24 cellular contexts compared by ENCODE assay signal in the genomic region with DNA sequence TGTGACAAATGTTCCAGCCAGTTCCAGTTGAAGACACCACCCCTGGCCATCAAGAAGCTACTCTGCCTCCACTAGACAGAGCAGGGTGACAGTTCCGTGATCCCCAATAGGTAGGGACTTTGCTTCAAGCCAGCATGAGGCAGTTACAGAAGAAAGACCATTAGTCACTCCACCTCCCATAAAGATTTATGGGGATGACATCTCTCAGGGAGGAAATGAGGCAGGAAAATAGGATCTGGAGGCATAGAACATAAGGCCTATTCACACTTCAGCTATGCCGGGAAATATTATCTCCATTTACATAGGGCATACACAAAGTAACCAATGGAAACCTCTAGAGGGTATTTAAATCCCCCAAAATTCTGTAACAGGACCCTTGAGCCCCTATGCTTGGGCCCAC. TPM values are rescaled to one million over a fixed set of nuclear protein-coding genes. Genes with fewer than 3 reads are reported as not detected.
DNase-seq lines count a peak whose midpoint lies in the region; ATAC-seq and TF ChIP-seq lines count a peak whose summit lies in the region.
"Had no signal": no experiment of that assay in that cellular context is flagged by ENCODE, and none has a peak within 500 bp of the region (broad histone marks: within the 10 kb centered on the region; RNA-seq: fewer than 3 reads in every experiment).

No MANE protein-coding gene starts in this region.

- H3K36me3 ChIP-seq in PC-3 (ENCODE audit: low read depth, low read length) (no peaks in the 10 kb centered on the region), smooth muscle cell (ENCODE audit: low read depth) (no peaks in the 10 kb centered on the region)
- H3K36me3 ChIP-seq: SJSA1 had no signal

- H4K20me1 ChIP-seq in PC-3 (ENCODE audit: low read length) (no peaks in the 10 kb centered on the region), smooth muscle cell (ENCODE audit: low read depth) (no peaks in the 10 kb centered on the region)

- H3K9ac ChIP-seq in PC-3 (ENCODE audit: low read length): no peak overlapping the region
- no peak overlapping the region for H3K9ac ChIP-seq in smooth muscle cell (ENCODE audit: low read depth)
- H3K9ac ChIP-seq: KMS-11 had no signal

- ATAC-seq in PC-3 (peak; percentile 89), foreskin keratinocyte (peak; percentile 43)
- ATAC-seq: CD8-positive, alpha-beta T cell; GM12878 had no signal

- H3F3A ChIP-seq in PC-3 (ENCODE audit: low read length, unreplicated experiment) (no peaks in the 10 kb centered on the region), smooth muscle cell (ENCODE audit: low read depth) (no peaks in the 10 kb centered on the region)

- H3K27ac Mint-ChIP-seq in activated naive CD8-positive, alpha-beta T cell treated with anti-CD3 and anti-CD28 coated beads for 36 hours: no peak overlapping the region
- H3K27ac Mint-ChIP-seq: CD8-positive, alpha-beta T cell; H9; HFFc6 had no signal

- H3K4me3 ChIP-seq in PC-3 (ENCODE audit: low read length) (no peak overlapping the region), smooth muscle cell (no peak overlapping the region)
- H3K4me3 ChIP-seq: GM12878, Peyer's patch, SJSA1 had no signal

- CTCF ChIA-PET in PC-3 (lab: Charles Lee): no interaction called here

- 53% methylated on average over 2 of the region's 2 CpGs for WGBS in smooth muscle cell (ENCODE audit: low lambda C conversion rate)

- H3K9me3 Mint-ChIP-seq in activated naive CD8-positive, alpha-beta T cell treated with anti-CD3 and anti-CD28 coated beads for 36 hours: peaks cover 7% of the 10 kb centered on the region

- H3K79me2 ChIP-seq in PC-3 (ENCODE audit: low read length) (no peaks in the 10 kb centered on the region), smooth muscle cell (ENCODE audit: low read depth) (no peaks in the 10 kb centered on the region)

- no peaks in the 10 kb centered on the region for H3K27me3 ChIP-seq in PC-3 (ENCODE audit: low read length)
- H3K27me3 ChIP-seq in foreskin keratinocyte: no peaks in the 10 kb centered on the region
- H3K27me3 ChIP-seq in smooth muscle cell (ENCODE audit: low read depth): no peaks in the 10 kb centered on the region
- H3K27me3 ChIP-seq: Peyer's patch, SJSA1 had no signal

- no peaks in the 10 kb centered on the region for H3K27me3 Mint-ChIP-seq in activated naive CD8-positive, alpha-beta T cell treated with anti-CD3 and anti-CD28 coated beads for 36 hours

- intact Hi-C loops in PC-3 (cut with micrococcal nuclease): loop anchor here (5.0 kb wide), 1 partner anchor 157 kb away; the partner anchor contains the start of gene GBP3

- peak overlapping the region; percentile 27; the same call in 1 of the 2 replicates for H2AFZ ChIP-seq in PC-3 (ENCODE audit: low read length)
- peak overlapping the region; percentile 62 for H2AFZ ChIP-seq in smooth muscle cell (ENCODE audit: low read depth)

- BruUV-seq in PC-3 (replicated peaks; lab: Mats Ljungman, UMichigan): no TSS peak

- no peak overlapping the region for H3K4me3 Mint-ChIP-seq in activated naive CD8-positive, alpha-beta T cell treated with anti-CD3 and anti-CD28 coated beads for 36 hours
- H3K4me3 Mint-ChIP-seq: CD8-positive, alpha-beta T cell; H9; HFFc6 had no signal

- H3K27ac ChIP-seq in PC-3 (ENCODE audit: low read length) (peak overlapping the region; percentile 42), foreskin keratinocyte (no peak overlapping the region), smooth muscle cell (ENCODE audit: low read depth) (no peak overlapping the region)
- H3K27ac ChIP-seq: 22Rv1, KMS-11, Peyer's patch, SJSA1 had no signal

- DNase-seq in DMS153 (lab: John Stamatoyannopoulos, UW) (peak; percentile 4), DMS153 treated with DMSO at 0.1 percent for 48 hours (lab: John Stamatoyannopoulos, UW; ENCODE audit: unreplicated experiment) (no peak), PC-3 (peak; percentile 72), foreskin keratinocyte (peak in 1 of 2 donors; percentile 35), smooth muscle cell (lab: John Stamatoyannopoulos, UW; ENCODE audit: unreplicated experiment) (no peak), SIG-M5 treated with dmso at 0.1 percent for 504 hours (lab: John Stamatoyannopoulos, UW; ENCODE audit: unreplicated experiment) (no peak)
- DNase-seq in activated naive CD8-positive, alpha-beta T cell treated with anti-CD3 and anti-CD28 coated beads for 36 hours: no peak
- DNase-seq in stimulated activated CD4-positive, alpha-beta T cell treated with anti-CD3 and anti-CD28 coated beads, Interleukin-1b, Interleukin-23, amount 100 ng/mL, for 48 hours: no peak
- DNase-seq: AML-193; C1 segment of cervical spinal cord; CD8-positive, alpha-beta T cell; H9; HFFc6; MV-4-11; NCI-H1105 treated with DMSO at 0.1 percent for 48 hours; NCI-H2029 treated with DMSO at 0.1 percent for 48 hours; NCI-H345; NCI-H524; NCI-H82; Peyer's patch had no signal

- H3K4me1 Mint-ChIP-seq in activated naive CD8-positive, alpha-beta T cell treated with anti-CD3 and anti-CD28 coated beads for 36 hours: peaks cover 8% of the 10 kb centered on the region

- no peak for TF ChIP-seq CTCF in PC-3 (conservative IDR thresholded peaks at IDR 0.05; ENCODE audit: low read depth, low read length)
- no peak for TF ChIP-seq CTCF in foreskin keratinocyte (conservative IDR thresholded peaks at IDR 0.05)
- TF ChIP-seq CTCF in smooth muscle cell (IDR thresholded peaks at IDR 0.05; ENCODE audit: borderline replicate concordance, insufficient read depth, poor library complexity, severe bottlenecking): no peak

- H3K36me3 Mint-ChIP-seq in activated naive CD8-positive, alpha-beta T cell treated with anti-CD3 and anti-CD28 coated beads for 36 hours: peaks cover 32% of the 10 kb centered on the region

- H3K9me3 ChIP-seq in PC-3 (ENCODE audit: low read length) (no peaks in the 10 kb centered on the region), smooth muscle cell (replicated peaks; ENCODE audit: low read depth) (no peaks in the 10 kb centered on the region)
- H3K9me3 ChIP-seq: Peyer's patch, SJSA1 had no signal

- no peak overlapping the region for H3K4me2 ChIP-seq in PC-3 (ENCODE audit: low read length)
- no peak overlapping the region for H3K4me2 ChIP-seq in smooth muscle cell
- H3K4me2 ChIP-seq: KMS-11 had no signal

- H3K4me1 ChIP-seq in PC-3 (ENCODE audit: insufficient read depth, low read length) (peaks cover 8% of the 10 kb centered on the region; the same call in 1 of the 2 replicates), foreskin keratinocyte (no peaks in the 10 kb centered on the region), smooth muscle cell (ENCODE audit: low read depth) (no peaks in the 10 kb centered on the region)
- H3K4me1 ChIP-seq: Peyer's patch, SJSA1 had no signal

- POLR2A ChIA-PET in PC-3 (lab: Charles Lee; ENCODE audit: unreplicated experiment): no interaction called here

- no peaks in the 10 kb centered on the region for H3K9me2 ChIP-seq in PC-3 (replicated peaks; ENCODE audit: low read length)

RNA-seq across cellular contexts. Expression of gene GBP7, which starts 3.5 kb away (rescaled TPM):
- total RNA-seq in PC-3 (2014; rRNA removed) (0.07 TPM in 1 of 2 replicates, not detected in the other), foreskin keratinocyte (not detected in 2 replicates), smooth muscle cell (not detected in 2 replicates)
- polyA plus RNA-seq in foreskin keratinocyte (not detected in 2 replicates), smooth muscle cell (not detected in 2 replicates)
- under 1 TPM; 0.10 to 0.36 TPM for total RNA-seq in activated naive CD8-positive, alpha-beta T cell treated with anti-CD3 and anti-CD28 coated beads for 36 hours
- total RNA-seq: GM12878, H9, HFFc6, Peyer's patch, SJSA1 had no signal
- polyA plus RNA-seq: GM12878 had no signal

RNA-seq across cellular contexts. Expression of gene GBP4, which starts 19.4 kb away (rescaled TPM):
- 0.07 and 0.86 TPM in 2 replicates for total RNA-seq in PC-3 (2014; rRNA removed)
- 0.14 and 0.21 TPM in 2 replicates for total RNA-seq in foreskin keratinocyte
- polyA plus RNA-seq in foreskin keratinocyte: 0.01 TPM in 2 replicates
- total RNA-seq in smooth muscle cell: 0.31 and 2.5 TPM in 2 replicates
- 0.11 and 1.5 TPM in 2 replicates for polyA plus RNA-seq in smooth muscle cell
- total RNA-seq in activated naive CD8-positive, alpha-beta T cell treated with anti-CD3 and anti-CD28 coated beads for 36 hours: 10 to 100 TPM; 76.4 to 78.5 TPM
- total RNA-seq: H9 had no signal

RNA-seq across cellular contexts. Expression of gene GBP2, which starts 53.4 kb away (rescaled TPM):
- total RNA-seq in PC-3 (2014; rRNA removed): 1.6 and 2.1 TPM in 2 replicates
- 0.10 and 0.11 TPM in 2 replicates for total RNA-seq in foreskin keratinocyte
- polyA plus RNA-seq in foreskin keratinocyte: 0.09 and 0.11 TPM in 2 replicates
- 2.1 and 3.1 TPM in 2 replicates for total RNA-seq in smooth muscle cell
- 2.1 and 3.9 TPM in 2 replicates for polyA plus RNA-seq in smooth muscle cell
- 100 to 1,000 TPM; 153 to 157 TPM for total RNA-seq in activated naive CD8-positive, alpha-beta T cell treated with anti-CD3 and anti-CD28 coated beads for 36 hours
- total RNA-seq: H9 had no signal

Comparison
In these comparisons a context has a peak if more than half of its experiments do, and no peak if none do; other contexts are left out.
1. DNase-seq: peak in DMS153 (single experiment) and PC-3 (single experiment); none in DMS153 treated with DMSO at 0.1 percent for 48 hours (single experiment), smooth muscle cell (single experiment), activated naive CD8-positive, alpha-beta T cell treated with anti-CD3 and anti-CD28 coated beads for 36 hours (single experiment), SIG-M5 treated with dmso at 0.1 percent for 504 hours (single experiment) and stimulated activated CD4-positive, alpha-beta T cell treated with anti-CD3 and anti-CD28 coated beads, Interleukin-1b, Interleukin-23, amount 100 ng/mL, for 48 hours (single experiment).
2. RNA of gene GBP4, which starts 19.4 kb away (total RNA-seq): 76.4 to 78.5 TPM in activated naive CD8-positive, alpha-beta T cell treated with anti-CD3 and anti-CD28 coated beads for 36 hours; 0.31 to 2.5 TPM in smooth muscle cell, 0.14 to 0.21 TPM in foreskin keratinocyte and 0.07 to 0.86 TPM in PC-3; every median in the first group is over 10 times any median in the second.
3. RNA of gene GBP2, which starts 53.4 kb away (total RNA-seq): 153 to 157 TPM in activated naive CD8-positive, alpha-beta T cell treated with anti-CD3 and anti-CD28 coated beads for 36 hours; 2.1 to 3.1 TPM in smooth muscle cell, 1.6 to 2.1 TPM in PC-3 and 0.10 to 0.11 TPM in foreskin keratinocyte; every median in the first group is over 10 times any median in the second.